In genomic region chr20:32970115-32970972, GRCh38 we compare ENCODE assay signal across 1 cellular context.
A peak's percentile ranks its signal among the peaks of the same experiment; 100 is the strongest.
TF ChIP-seq lines count a peak whose summit lies in the region.

No MANE protein-coding gene starts in this region.

TF ChIP-seq in HepG2, 621 proteins besides CTCF, POLR2A, EP300 and RAD21 (continued from another document and continues in another):
- TF ChIP-seq ZNF639 (CRISPR knock-in tag; conservative IDR thresholded peaks at IDR 0.05) (no peak), TEF (CRISPR knock-in tag; IDR thresholded peaks at IDR 0.05) (no peak), ZNF142 (CRISPR knock-in tag; IDR thresholded peaks at IDR 0.05) (no peak), HES4 (CRISPR knock-in tag; IDR thresholded peaks at IDR 0.05; ENCODE audit: borderline replicate concordance) (no peak), TAF15 (IDR thresholded peaks at IDR 0.05; ENCODE audit: low read depth, low read length, poor library complexity, severe bottlenecking) (no peak), ZNF274 (CRISPR knock-in tag; IDR thresholded peaks at IDR 0.05) (0 out of 2 replicates have a peak, but pooled peaks have one; percentile 37), IRX3 (CRISPR knock-in tag; IDR thresholded peaks at IDR 0.05; ENCODE audit: borderline replicate concordance, low read depth) (no peak), ZFP36L1 (CRISPR knock-in tag; IDR thresholded peaks at IDR 0.05) (no peak), ZEB1 (IDR thresholded peaks at IDR 0.05; ENCODE audit: insufficient replicate concordance, low read depth) (no peak), TBX3 (IDR thresholded peaks at IDR 0.05; ENCODE audit: borderline replicate concordance) (no peak), ZNF414 (CRISPR knock-in tag; IDR thresholded peaks at IDR 0.05) (no peak), SIX4 (CRISPR knock-in tag; IDR thresholded peaks at IDR 0.05) (no peak), ZNF782 (CRISPR knock-in tag; IDR thresholded peaks at IDR 0.05; ENCODE audit: borderline replicate concordance) (no peak), HIVEP1 (CRISPR knock-in tag; IDR thresholded peaks at IDR 0.05) (0 out of 2 replicates have a peak, but pooled peaks have one; percentile 35), ZNF280B (CRISPR knock-in tag; IDR thresholded peaks at IDR 0.05; ENCODE audit: borderline replicate concordance) (no peak), ZNF343 (CRISPR knock-in tag; IDR thresholded peaks at IDR 0.05) (no peak), CBFB (CRISPR knock-in tag; IDR thresholded peaks at IDR 0.05) (no peak)
- TF ChIP-seq, protein P1, sequence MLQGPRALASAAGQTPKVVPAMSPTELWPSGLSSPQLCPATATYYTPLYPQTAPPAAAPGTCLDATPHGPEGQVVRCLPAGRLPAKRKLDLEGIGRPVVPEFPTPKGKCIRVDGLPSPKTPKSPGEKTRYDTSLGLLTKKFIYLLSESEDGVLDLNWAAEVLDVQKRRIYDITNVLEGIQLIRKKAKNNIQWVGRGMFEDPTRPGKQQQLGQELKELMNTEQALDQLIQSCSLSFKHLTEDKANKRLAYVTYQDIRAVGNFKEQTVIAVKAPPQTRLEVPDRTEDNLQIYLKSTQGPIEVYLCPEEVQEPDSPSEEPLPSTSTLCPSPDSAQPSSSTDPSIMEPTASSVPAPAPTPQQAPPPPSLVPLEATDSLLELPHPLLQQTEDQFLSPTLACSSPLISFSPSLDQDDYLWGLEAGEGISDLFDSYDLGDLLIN (CRISPR knock-in tag; IDR thresholded peaks at IDR 0.05; ENCODE audit: borderline replicate concordance), result no peak
- TF ChIP-seq, protein P2, sequence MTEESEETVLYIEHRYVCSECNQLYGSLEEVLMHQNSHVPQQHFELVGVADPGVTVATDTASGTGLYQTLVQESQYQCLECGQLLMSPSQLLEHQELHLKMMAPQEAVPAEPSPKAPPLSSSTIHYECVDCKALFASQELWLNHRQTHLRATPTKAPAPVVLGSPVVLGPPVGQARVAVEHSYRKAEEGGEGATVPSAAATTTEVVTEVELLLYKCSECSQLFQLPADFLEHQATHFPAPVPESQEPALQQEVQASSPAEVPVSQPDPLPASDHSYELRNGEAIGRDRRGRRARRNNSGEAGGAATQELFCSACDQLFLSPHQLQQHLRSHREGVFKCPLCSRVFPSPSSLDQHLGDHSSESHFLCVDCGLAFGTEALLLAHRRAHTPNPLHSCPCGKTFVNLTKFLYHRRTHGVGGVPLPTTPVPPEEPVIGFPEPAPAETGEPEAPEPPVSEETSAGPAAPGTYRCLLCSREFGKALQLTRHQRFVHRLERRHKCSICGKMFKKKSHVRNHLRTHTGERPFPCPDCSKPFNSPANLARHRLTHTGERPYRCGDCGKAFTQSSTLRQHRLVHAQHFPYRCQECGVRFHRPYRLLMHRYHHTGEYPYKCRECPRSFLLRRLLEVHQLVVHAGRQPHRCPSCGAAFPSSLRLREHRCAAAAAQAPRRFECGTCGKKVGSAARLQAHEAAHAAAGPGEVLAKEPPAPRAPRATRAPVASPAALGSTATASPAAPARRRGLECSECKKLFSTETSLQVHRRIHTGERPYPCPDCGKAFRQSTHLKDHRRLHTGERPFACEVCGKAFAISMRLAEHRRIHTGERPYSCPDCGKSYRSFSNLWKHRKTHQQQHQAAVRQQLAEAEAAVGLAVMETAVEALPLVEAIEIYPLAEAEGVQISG (CRISPR knock-in tag; IDR thresholded peaks at IDR 0.05), result 0 out of 2 replicates have a peak, but pooled peaks have one; percentile 7
- TF ChIP-seq, protein P3, sequence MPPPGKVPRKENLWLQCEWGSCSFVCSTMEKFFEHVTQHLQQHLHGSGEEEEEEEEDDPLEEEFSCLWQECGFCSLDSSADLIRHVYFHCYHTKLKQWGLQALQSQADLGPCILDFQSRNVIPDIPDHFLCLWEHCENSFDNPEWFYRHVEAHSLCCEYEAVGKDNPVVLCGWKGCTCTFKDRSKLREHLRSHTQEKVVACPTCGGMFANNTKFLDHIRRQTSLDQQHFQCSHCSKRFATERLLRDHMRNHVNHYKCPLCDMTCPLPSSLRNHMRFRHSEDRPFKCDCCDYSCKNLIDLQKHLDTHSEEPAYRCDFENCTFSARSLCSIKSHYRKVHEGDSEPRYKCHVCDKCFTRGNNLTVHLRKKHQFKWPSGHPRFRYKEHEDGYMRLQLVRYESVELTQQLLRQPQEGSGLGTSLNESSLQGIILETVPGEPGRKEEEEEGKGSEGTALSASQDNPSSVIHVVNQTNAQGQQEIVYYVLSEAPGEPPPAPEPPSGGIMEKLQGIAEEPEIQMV (CRISPR knock-in tag; IDR thresholded peaks at IDR 0.05; ENCODE audit: low read depth), result no peak
- TF ChIP-seq, protein P4, sequence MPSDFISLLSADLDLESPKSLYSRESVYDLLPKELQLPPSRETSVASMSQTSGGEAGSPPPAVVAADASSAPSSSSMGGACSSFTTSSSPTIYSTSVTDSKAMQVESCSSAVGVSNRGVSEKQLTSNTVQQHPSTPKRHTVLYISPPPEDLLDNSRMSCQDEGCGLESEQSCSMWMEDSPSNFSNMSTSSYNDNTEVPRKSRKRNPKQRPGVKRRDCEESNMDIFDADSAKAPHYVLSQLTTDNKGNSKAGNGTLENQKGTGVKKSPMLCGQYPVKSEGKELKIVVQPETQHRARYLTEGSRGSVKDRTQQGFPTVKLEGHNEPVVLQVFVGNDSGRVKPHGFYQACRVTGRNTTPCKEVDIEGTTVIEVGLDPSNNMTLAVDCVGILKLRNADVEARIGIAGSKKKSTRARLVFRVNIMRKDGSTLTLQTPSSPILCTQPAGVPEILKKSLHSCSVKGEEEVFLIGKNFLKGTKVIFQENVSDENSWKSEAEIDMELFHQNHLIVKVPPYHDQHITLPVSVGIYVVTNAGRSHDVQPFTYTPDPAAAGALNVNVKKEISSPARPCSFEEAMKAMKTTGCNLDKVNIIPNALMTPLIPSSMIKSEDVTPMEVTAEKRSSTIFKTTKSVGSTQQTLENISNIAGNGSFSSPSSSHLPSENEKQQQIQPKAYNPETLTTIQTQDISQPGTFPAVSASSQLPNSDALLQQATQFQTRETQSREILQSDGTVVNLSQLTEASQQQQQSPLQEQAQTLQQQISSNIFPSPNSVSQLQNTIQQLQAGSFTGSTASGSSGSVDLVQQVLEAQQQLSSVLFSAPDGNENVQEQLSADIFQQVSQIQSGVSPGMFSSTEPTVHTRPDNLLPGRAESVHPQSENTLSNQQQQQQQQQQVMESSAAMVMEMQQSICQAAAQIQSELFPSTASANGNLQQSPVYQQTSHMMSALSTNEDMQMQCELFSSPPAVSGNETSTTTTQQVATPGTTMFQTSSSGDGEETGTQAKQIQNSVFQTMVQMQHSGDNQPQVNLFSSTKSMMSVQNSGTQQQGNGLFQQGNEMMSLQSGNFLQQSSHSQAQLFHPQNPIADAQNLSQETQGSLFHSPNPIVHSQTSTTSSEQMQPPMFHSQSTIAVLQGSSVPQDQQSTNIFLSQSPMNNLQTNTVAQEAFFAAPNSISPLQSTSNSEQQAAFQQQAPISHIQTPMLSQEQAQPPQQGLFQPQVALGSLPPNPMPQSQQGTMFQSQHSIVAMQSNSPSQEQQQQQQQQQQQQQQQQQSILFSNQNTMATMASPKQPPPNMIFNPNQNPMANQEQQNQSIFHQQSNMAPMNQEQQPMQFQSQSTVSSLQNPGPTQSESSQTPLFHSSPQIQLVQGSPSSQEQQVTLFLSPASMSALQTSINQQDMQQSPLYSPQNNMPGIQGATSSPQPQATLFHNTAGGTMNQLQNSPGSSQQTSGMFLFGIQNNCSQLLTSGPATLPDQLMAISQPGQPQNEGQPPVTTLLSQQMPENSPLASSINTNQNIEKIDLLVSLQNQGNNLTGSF (CRISPR knock-in tag; IDR thresholded peaks at IDR 0.05), result no peak
- TF ChIP-seq, protein P5, sequence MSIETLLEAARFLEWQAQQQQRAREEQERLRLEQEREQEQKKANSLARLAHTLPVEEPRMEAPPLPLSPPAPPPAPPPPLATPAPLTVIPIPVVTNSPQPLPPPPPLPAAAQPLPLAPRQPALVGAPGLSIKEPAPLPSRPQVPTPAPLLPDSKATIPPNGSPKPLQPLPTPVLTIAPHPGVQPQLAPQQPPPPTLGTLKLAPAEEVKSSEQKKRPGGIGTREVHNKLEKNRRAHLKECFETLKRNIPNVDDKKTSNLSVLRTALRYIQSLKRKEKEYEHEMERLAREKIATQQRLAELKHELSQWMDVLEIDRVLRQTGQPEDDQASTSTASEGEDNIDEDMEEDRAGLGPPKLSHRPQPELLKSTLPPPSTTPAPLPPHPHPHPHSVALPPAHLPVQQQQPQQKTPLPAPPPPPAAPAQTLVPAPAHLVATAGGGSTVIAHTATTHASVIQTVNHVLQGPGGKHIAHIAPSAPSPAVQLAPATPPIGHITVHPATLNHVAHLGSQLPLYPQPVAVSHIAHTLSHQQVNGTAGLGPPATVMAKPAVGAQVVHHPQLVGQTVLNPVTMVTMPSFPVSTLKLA (IDR thresholded peaks at IDR 0.05), result no peak
- TF ChIP-seq, protein P6, sequence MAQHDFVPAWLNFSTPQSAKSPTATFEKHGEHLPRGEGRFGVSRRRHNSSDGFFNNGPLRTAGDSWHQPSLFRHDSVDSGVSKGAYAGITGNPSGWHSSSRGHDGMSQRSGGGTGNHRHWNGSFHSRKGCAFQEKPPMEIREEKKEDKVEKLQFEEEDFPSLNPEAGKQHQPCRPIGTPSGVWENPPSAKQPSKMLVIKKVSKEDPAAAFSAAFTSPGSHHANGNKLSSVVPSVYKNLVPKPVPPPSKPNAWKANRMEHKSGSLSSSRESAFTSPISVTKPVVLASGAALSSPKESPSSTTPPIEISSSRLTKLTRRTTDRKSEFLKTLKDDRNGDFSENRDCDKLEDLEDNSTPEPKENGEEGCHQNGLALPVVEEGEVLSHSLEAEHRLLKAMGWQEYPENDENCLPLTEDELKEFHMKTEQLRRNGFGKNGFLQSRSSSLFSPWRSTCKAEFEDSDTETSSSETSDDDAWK (CRISPR knock-in tag; IDR thresholded peaks at IDR 0.05), result no peak
